ENCODE assay signal across 8 cellular contexts in genomic region chr15:90004671-90005070, GRCh38. TPM values are rescaled to one million over a fixed set of nuclear protein-coding genes. Genes with fewer than 3 reads are reported as not detected.
DNase-seq lines count a peak whose midpoint lies in the region; ATAC-seq and TF ChIP-seq lines count a peak whose summit lies in the region.

No MANE protein-coding gene starts in this region.

- H2AFZ ChIP-seq in OCI-LY1 (ENCODE audit: low read length): no peak overlapping the region

- peak overlapping the region; percentile 85 for H3K4me3 Mint-ChIP-seq in CD4-positive, alpha-beta T cell
- H3K4me3 Mint-ChIP-seq in naive thymus-derived CD4-positive, alpha-beta T cell: peak overlapping the region in 4 of 10 donors; percentile 7 to 19 (median 15)

- no peak overlapping the region for H3K27ac ChIP-seq in CD4-positive, alpha-beta T cell (ENCODE audit: low read depth, low read length)
- H3K27ac ChIP-seq in OCI-LY1 (ENCODE audit: low read depth, low read length, poor library complexity, severe bottlenecking) (peak overlapping the region; percentile 40), dorsolateral prefrontal cortex (peak overlapping the region in 58 of 59 donors; percentile 8 to 91 (median 78)), vagina (peak overlapping the region; percentile 95)
- no peak overlapping the region for H3K27ac ChIP-seq in naive thymus-derived CD4-positive, alpha-beta T cell (ENCODE audit: low read depth, low read length)

- H3F3A ChIP-seq in OCI-LY1 (ENCODE audit: insufficient read depth, low read length): no peaks in the 10 kb centered on the region

- TF ChIP-seq POLR2A in vagina (IDR thresholded peaks at IDR 0.05): no peak

- H3K4me1 ChIP-seq in OCI-LY1 (ENCODE audit: insufficient read depth, low read length, severe bottlenecking) (peaks cover 69% of the 10 kb centered on the region), vagina (peaks cover 72% of the 10 kb centered on the region)
- H3K4me1 ChIP-seq in naive thymus-derived CD4-positive, alpha-beta T cell (ENCODE audit: control insufficient read depth in 2 of 2, insufficient read depth in 2 of 2, low read length in 2 of 2): peaks cover 14 to 15% of the 10 kb centered on the region in 2 donors

- no peaks in the 10 kb centered on the region for H3K9me3 Mint-ChIP-seq in CD4-positive, alpha-beta T cell
- H3K9me3 Mint-ChIP-seq in naive thymus-derived CD4-positive, alpha-beta T cell: peaks cover 0 to 5% (median 0%) of the 10 kb centered on the region in 11 donors

- no peaks in the 10 kb centered on the region for H3K9me3 ChIP-seq in CD4-positive, alpha-beta T cell (ENCODE audit: control insufficient read depth, low read length)
- H3K9me3 ChIP-seq in OCI-LY1 (ENCODE audit: low read length): no peaks in the 10 kb centered on the region
- H3K9me3 ChIP-seq in naive thymus-derived CD4-positive, alpha-beta T cell (ENCODE audit: control insufficient read depth in 2 of 3, low read length in 3 of 3): no peaks in the 10 kb centered on the region
- no peaks in the 10 kb centered on the region for H3K9me3 ChIP-seq in vagina

- peaks cover 12% of the 10 kb centered on the region for H3K36me3 Mint-ChIP-seq in CD4-positive, alpha-beta T cell (ENCODE audit: low read depth)
- peaks cover 0 to 7% (median 0%) of the 10 kb centered on the region in 5 donors for H3K36me3 Mint-ChIP-seq in naive thymus-derived CD4-positive, alpha-beta T cell

- peak overlapping the region; percentile 97 for H3K27ac Mint-ChIP-seq in CD4-positive, alpha-beta T cell
- peak overlapping the region in 7 of 9 donors; percentile 33 to 91 (median 75) for H3K27ac Mint-ChIP-seq in naive thymus-derived CD4-positive, alpha-beta T cell

- no peaks in the 10 kb centered on the region for H4K20me1 ChIP-seq in OCI-LY1 (ENCODE audit: insufficient read depth, low read length)

- no peak for TF ChIP-seq CTCF in CD4-positive, alpha-beta T cell (IDR thresholded peaks at IDR 0.05)
- TF ChIP-seq CTCF in OCI-LY1 (IDR thresholded peaks at IDR 0.05; ENCODE audit: low read length): no peak
- no peak for TF ChIP-seq CTCF in dorsolateral prefrontal cortex (IDR thresholded peaks at IDR 0.05 in 54 of 56, conservative IDR thresholded peaks at IDR 0.05 in 2 of 56; ENCODE audit: low read depth in 1 of 56, partially characterized antibody in 56 of 56)
- TF ChIP-seq CTCF in vagina (IDR thresholded peaks at IDR 0.05): no peak

- no peaks in the 10 kb centered on the region for H3K9me2 ChIP-seq in OCI-LY1 (ENCODE audit: low read depth, low read length)

- H3K36me3 ChIP-seq in OCI-LY1 (ENCODE audit: insufficient read depth, low read length) (peaks cover 13% of the 10 kb centered on the region; the same call in 1 of the 2 replicates), vagina (no peaks in the 10 kb centered on the region)
- H3K36me3 ChIP-seq in naive thymus-derived CD4-positive, alpha-beta T cell (ENCODE audit: control insufficient read depth in 2 of 3, insufficient read depth in 3 of 3, low read length in 3 of 3): no peaks in the 10 kb centered on the region

- POLR2A ChIA-PET in CD4-positive, alpha-beta T cell (lab: Charles Lee): interaction anchor here (1.8 kb wide), 2 partner anchors 9 to 55 kb away, joined by 7 read pairs; no protein-coding TSS in a partner anchor
- POLR2A ChIA-PET in naive thymus-derived CD4-positive, alpha-beta T cell (lab: Charles Lee): interaction anchor here (0.6 to 1.2 kb wide), 3 partner anchors 9 to 692 kb away, joined by 3 to 4 read pairs (median 4); no protein-coding TSS in a partner anchor

- peak overlapping the region; percentile 32; the same call in 1 of the 2 replicates for H3K4me2 ChIP-seq in OCI-LY1 (ENCODE audit: low read length)

- H3K4me3 ChIP-seq in OCI-LY1 (ENCODE audit: low read depth, low read length, poor library complexity, severe bottlenecking): no peak overlapping the region
- H3K4me3 ChIP-seq in dorsolateral prefrontal cortex: peak overlapping the region in 27 of 59 donors; percentile 0 to 88 (median 36)
- no peak overlapping the region for H3K4me3 ChIP-seq in naive thymus-derived CD4-positive, alpha-beta T cell (ENCODE audit: low read length)
- H3K4me3 ChIP-seq in vagina: peak overlapping the region in 1 of 2 donors; percentile 4

- no peak for DNase-seq in CD4-positive, alpha-beta T cell
- DNase-seq in dorsolateral prefrontal cortex: no peak
- no peak for DNase-seq in naive thymus-derived CD4-positive, alpha-beta T cell
- DNase-seq in vagina (ENCODE audit: extremely low spot score in 2 of 2): no peak
- no peak for DNase-seq in iPS-NIHi7 (ENCODE audit: extremely low spot score)

- H3K27me3 Mint-ChIP-seq in CD4-positive, alpha-beta T cell: peaks cover 5% of the 10 kb centered on the region
- no peaks in the 10 kb centered on the region for H3K27me3 Mint-ChIP-seq in naive thymus-derived CD4-positive, alpha-beta T cell

- ATAC-seq in CD4-positive, alpha-beta T cell (ENCODE audit: poor library complexity): no peak
- ATAC-seq in naive thymus-derived CD4-positive, alpha-beta T cell: peak; percentile 53
- no peak for ATAC-seq in GM21381 (IDR thresholded peaks at IDR 0.05; ENCODE audit: unreplicated experiment)
- ATAC-seq in GM19035 (IDR thresholded peaks at IDR 0.05; ENCODE audit: unreplicated experiment): no peak

- H3K27me3 ChIP-seq in CD4-positive, alpha-beta T cell (ENCODE audit: control insufficient read depth, insufficient read depth, low read length): no peaks in the 10 kb centered on the region
- H3K27me3 ChIP-seq in OCI-LY1 (ENCODE audit: insufficient read depth, low read length) (no peaks in the 10 kb centered on the region), dorsolateral prefrontal cortex (no peaks in the 10 kb centered on the region), vagina (no peaks in the 10 kb centered on the region)
- no peaks in the 10 kb centered on the region for H3K27me3 ChIP-seq in naive thymus-derived CD4-positive, alpha-beta T cell (ENCODE audit: control insufficient read depth in 2 of 2, insufficient read depth in 2 of 2, low read length in 2 of 2)

- peaks cover 78% of the 10 kb centered on the region for H3K4me1 Mint-ChIP-seq in CD4-positive, alpha-beta T cell (ENCODE audit: low read depth)
- peaks cover 45 to 76% (median 74%) of the 10 kb centered on the region in 7 donors for H3K4me1 Mint-ChIP-seq in naive thymus-derived CD4-positive, alpha-beta T cell

- peaks cover 13% of the 10 kb centered on the region for H3K79me2 ChIP-seq in OCI-LY1 (ENCODE audit: insufficient read depth, low read length)

- intact Hi-C loops in CD4-positive, alpha-beta T cell (cut with DNase I, micrococcal nuclease): loop anchor here (5.0 kb wide), 2 partner anchors 68 to 112 kb away; partner anchors contain the start of gene AP3S2 (in 1 of the 2)
- intact Hi-C loops in dorsolateral prefrontal cortex (cut with DNase I) (loop anchor here (5.0 to 10.0 kb wide), 4 partner anchors 58 to 112 kb away; partner anchors contain the start of gene AP3S2 (in 2 of the 2)), vagina (cut with DNase I) (no loop called here)
- intact Hi-C loops in naive thymus-derived CD4-positive, alpha-beta T cell (cut with micrococcal nuclease): loop anchor here (5.0 kb wide), 3 partner anchors 33 to 67 kb away; no protein-coding TSS in a partner anchor

- H3K9ac ChIP-seq in OCI-LY1 (ENCODE audit: low read length): no peak overlapping the region

- CTCF ChIA-PET in CD4-positive, alpha-beta T cell (lab: Charles Lee): no interaction called here
- CTCF ChIA-PET in naive thymus-derived CD4-positive, alpha-beta T cell (lab: Charles Lee): no interaction called here

RNA-seq across cellular contexts. Expression of gene ZNF710, which starts 3.5 kb away (rescaled TPM):
- 1 to 10 TPM; 6.5 to 7.7 TPM for total RNA-seq in CD4-positive, alpha-beta T cell
- total RNA-seq in dorsolateral prefrontal cortex: 10 to 100 TPM in 119 of 120 experiments, 1 to 10 TPM in 1; 8.5 to 30.1 (median 17.2) TPM
- total RNA-seq in naive thymus-derived CD4-positive, alpha-beta T cell: 10 to 100 TPM in 4 of 5 experiments, 1 to 10 TPM in 1; 7.3 to 28.8 (median 21.8) TPM
- 1 to 10 TPM in 1 of 2 donors, under 1 TPM in 1; 0.77 to 2.7 TPM for polyA plus RNA-seq in naive thymus-derived CD4-positive, alpha-beta T cell
- total RNA-seq in vagina: 23.1 TPM

Comparison
In these comparisons a context has a peak if more than half of its experiments do, and no peak if none do; other contexts are left out.
1. H3K27ac ChIP-seq: peak in OCI-LY1 (single experiment), dorsolateral prefrontal cortex (58 of 59) and vagina (single experiment); none in CD4-positive, alpha-beta T cell (single experiment) and naive thymus-derived CD4-positive, alpha-beta T cell (single experiment).